Comparison of ENCODE assay signal across 12 cellular contexts in genomic region chr2:145644820-145645302, GRCh38.
A peak's percentile ranks its signal among the peaks of the same experiment; 100 is the strongest.
DNase-seq lines count a peak whose midpoint lies in the region; ATAC-seq, FAIRE-seq and TF ChIP-seq lines count a peak whose summit lies in the region.
"Had no signal": no experiment of that assay in that cellular context is flagged by ENCODE, and none has a peak within 500 bp of the region (broad histone marks: within the 10 kb centered on the region; RNA-seq: fewer than 3 reads in every experiment).

No MANE protein-coding gene starts in this region.

- H3K9me3 ChIP-seq in upper lobe of left lung, result no peaks in the 10 kb centered on the region
- H3K9me3 ChIP-seq: right atrium auricular region had no signal

- no peak for TF ChIP-seq CTCF in fibroblast of pulmonary artery (IDR thresholded peaks at IDR 0.05; ENCODE audit: low read length, missing control alignments)
- no peak for TF ChIP-seq CTCF in upper lobe of left lung (IDR thresholded peaks at IDR 0.05)

- H3K4me3 ChIP-seq in fibroblast of pulmonary artery (replicated peaks; ENCODE audit: low read depth, low read length), result no peak overlapping the region
- no peak overlapping the region for H3K4me3 ChIP-seq in upper lobe of left lung
- H3K4me3 ChIP-seq: right atrium auricular region had no signal

- TF ChIP-seq POLR2A in erythroblast (IDR thresholded peaks at IDR 0.05; ENCODE audit: low read length) (no peak), upper lobe of left lung (IDR thresholded peaks at IDR 0.05) (no peak)

- H3K36me3 ChIP-seq in upper lobe of left lung, result no peaks in the 10 kb centered on the region
- H3K36me3 ChIP-seq: right atrium auricular region had no signal

- no peak overlapping the region for H3K27ac ChIP-seq in upper lobe of left lung
- H3K27ac ChIP-seq: right atrium auricular region had no signal

- DNase-seq in GM18507 (ENCODE audit: extremely low spot score, insufficient read length, low read depth), result peak; percentile 7
- peak; percentile 17 for DNase-seq in fibroblast of pulmonary artery (ENCODE audit: low read depth)
- DNase-seq in erythroblast (lab: John Stamatoyannopoulos, UW), result no peak
- DNase-seq in NCI-H2081 treated with DMSO at 0.1 percent for 48 hours (lab: John Stamatoyannopoulos, UW), result no peak
- no peak for DNase-seq in upper lobe of left lung
- DNase-seq in NCI-H2107 treated with DMSO at 0.1 percent for 48 hours (lab: John Stamatoyannopoulos, UW; ENCODE audit: unreplicated experiment), result no peak
- DNase-seq: activated CD8-positive, alpha-beta memory T cell treated with anti-CD3 and anti-CD28 coated beads, Interleukin-2, amount 10 ng/mL, durations not matched to agents 7 days and 5 days; cerebellar nuclear complex; OCI-M1 had no signal

- FAIRE-seq in GM18507 (lab: Jason Lieb, UNC), result peak; percentile 76

- ATAC-seq in GM21526 (IDR thresholded peaks at IDR 0.05; ENCODE audit: low FRiP score, unreplicated experiment) (peak; percentile 97), HG03196 (IDR thresholded peaks at IDR 0.05; ENCODE audit: unreplicated experiment) (peak; percentile 98), upper lobe of left lung (ENCODE audit: low FRiP score in 2 of 2) (no peak)
- ATAC-seq: activated CD8-positive, alpha-beta memory T cell treated with anti-CD3 and anti-CD28 coated beads, Interleukin-2, amount 10 ng/mL, durations not matched to agents 7 days and 5 days had no signal

- no peaks in the 10 kb centered on the region for H3K27me3 ChIP-seq in upper lobe of left lung
- H3K27me3 ChIP-seq: right atrium auricular region had no signal

- no peak for TF ChIP-seq EP300 in upper lobe of left lung (IDR thresholded peaks at IDR 0.05)

- no peaks in the 10 kb centered on the region for H3K4me1 ChIP-seq in upper lobe of left lung
- H3K4me1 ChIP-seq: right atrium auricular region had no signal

Comparison
In these comparisons a context has a peak if more than half of its experiments do, and no peak if none do; other contexts are left out.
1. DNase-seq: peak in GM18507 (single experiment) and fibroblast of pulmonary artery (single experiment); none in erythroblast (0 of 2), NCI-H2081 treated with DMSO at 0.1 percent for 48 hours (single experiment), upper lobe of left lung (0 of 2) and NCI-H2107 treated with DMSO at 0.1 percent for 48 hours (single experiment).
2. ATAC-seq: peak in GM21526 (single experiment) and HG03196 (single experiment); none in upper lobe of left lung (0 of 2).